1 cellular context compared by ENCODE assay signal in the genomic region with DNA sequence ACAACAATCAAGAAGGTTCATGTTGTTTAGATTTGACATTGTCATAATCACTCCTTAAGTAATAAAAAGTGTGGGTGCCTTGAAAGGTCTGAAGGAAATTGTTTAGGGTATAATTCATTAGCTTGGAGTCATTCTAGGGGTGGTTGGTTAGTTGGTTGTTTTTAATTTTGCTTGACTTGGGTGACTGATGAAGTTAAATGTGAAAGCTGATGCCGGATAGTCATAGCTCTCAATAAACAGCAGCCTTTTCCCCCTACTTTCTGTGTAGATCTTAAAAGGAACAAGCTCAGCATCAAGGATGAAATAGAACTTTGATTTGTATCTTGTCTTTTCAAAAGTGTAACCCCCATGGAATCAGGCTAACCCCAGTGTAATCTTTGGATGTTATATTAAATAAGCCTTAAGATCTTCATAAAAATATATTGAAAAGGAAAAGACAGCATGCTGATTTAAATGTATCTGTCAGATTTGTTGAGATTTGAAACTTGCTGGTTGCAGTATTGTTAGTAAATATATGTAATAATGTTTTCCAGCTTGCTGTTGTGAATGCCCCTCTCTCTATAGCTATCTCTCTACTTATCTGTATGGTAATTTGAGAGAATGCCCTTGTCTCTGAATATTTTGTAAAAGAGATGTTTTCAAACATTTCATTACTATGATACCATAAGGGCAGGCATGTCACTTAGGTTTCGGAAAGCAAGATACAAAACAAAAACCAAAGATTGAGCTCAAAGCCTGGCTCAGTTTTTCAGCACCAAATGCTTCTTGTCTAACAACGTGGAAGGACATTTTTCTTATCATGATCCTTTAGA.
TF ChIP-seq lines count a peak whose summit lies in the region.

No MANE protein-coding gene starts in this region.

TF ChIP-seq in HEK293, 187 proteins besides CTCF, POLR2A, EP300 and RAD21 (continued from another document):
- TF ChIP-seq, protein P1, sequence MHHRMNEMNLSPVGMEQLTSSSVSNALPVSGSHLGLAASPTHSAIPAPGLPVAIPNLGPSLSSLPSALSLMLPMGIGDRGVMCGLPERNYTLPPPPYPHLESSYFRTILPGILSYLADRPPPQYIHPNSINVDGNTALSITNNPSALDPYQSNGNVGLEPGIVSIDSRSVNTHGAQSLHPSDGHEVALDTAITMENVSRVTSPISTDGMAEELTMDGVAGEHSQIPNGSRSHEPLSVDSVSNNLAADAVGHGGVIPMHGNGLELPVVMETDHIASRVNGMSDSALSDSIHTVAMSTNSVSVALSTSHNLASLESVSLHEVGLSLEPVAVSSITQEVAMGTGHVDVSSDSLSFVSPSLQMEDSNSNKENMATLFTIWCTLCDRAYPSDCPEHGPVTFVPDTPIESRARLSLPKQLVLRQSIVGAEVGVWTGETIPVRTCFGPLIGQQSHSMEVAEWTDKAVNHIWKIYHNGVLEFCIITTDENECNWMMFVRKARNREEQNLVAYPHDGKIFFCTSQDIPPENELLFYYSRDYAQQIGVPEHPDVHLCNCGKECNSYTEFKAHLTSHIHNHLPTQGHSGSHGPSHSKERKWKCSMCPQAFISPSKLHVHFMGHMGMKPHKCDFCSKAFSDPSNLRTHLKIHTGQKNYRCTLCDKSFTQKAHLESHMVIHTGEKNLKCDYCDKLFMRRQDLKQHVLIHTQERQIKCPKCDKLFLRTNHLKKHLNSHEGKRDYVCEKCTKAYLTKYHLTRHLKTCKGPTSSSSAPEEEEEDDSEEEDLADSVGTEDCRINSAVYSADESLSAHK (tag by site-specific recombination; IDR thresholded peaks at IDR 0.05): peak; percentile 53
TF ChIP-seq in HEK293: peak in this region for 1.
